Comparison of ENCODE assay signal across 16 cellular contexts in the genomic region with DNA sequence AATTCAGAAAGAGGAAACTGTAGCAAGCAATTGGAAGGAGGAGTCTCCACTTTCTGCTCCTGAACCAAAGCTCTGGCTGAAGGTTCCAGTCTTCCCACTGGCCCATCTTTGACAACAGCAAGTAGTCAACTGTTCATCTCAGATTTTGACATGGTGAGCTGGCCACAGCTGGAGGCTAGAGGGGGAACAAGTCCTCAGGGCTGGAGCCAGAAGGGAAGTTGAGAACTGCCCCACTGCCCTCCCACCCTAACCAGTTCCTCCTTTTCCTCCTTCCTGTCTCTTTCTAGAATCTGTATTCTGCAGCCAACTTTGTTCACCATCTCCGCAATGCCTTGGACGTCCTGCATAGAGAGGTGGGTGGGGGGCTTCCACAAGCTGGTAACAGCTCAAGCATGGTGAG.
DNase-seq lines count a peak whose midpoint lies in the region; ATAC-seq and TF ChIP-seq lines count a peak whose summit lies in the region.
"Had no signal": no experiment of that assay in that cellular context is flagged by ENCODE, and none has a peak within 500 bp of the region (broad histone marks: within the 10 kb centered on the region; RNA-seq: fewer than 3 reads in every experiment).

No MANE protein-coding gene starts in this region.

- H3K4me3 ChIP-seq in heart right ventricle (peak overlapping the region in 6 of 10 donors; percentile 2 to 45 (median 18)), psoas muscle (peak overlapping the region; percentile 6)

- H3K9me3 ChIP-seq in heart right ventricle: no peaks in the 10 kb centered on the region
- H3K9me3 ChIP-seq in psoas muscle: no peaks in the 10 kb centered on the region
- H3K9me3 ChIP-seq: ascending aorta had no signal

- intact Hi-C loops in heart right ventricle (cut with DNase I): no loop called here
- intact Hi-C loops in psoas muscle (cut with DNase I): no loop called here

- ATAC-seq in heart right ventricle (peak in 6 of 8 donors; percentile 22 to 59 (median 49)), psoas muscle (no peak), HG02610 (IDR thresholded peaks at IDR 0.05; ENCODE audit: unreplicated experiment) (no peak)
- ATAC-seq: activated CD8-positive, alpha-beta T cell treated with anti-CD3 and anti-CD28 coated beads for 36 hours; activated T-helper 17 cell treated with anti-CD3 and anti-CD28 coated beads, Interleukin-2, amount 50 U/mL, for 72 hours had no signal

- peak; percentile 36 for DNase-seq in GDM1 (lab: John Stamatoyannopoulos, UW)
- DNase-seq in OCI-M1 (lab: John Stamatoyannopoulos, UW): peak; percentile 20
- no peak for DNase-seq in heart right ventricle
- no peak for DNase-seq in psoas muscle
- no peak for DNase-seq in GM20000 (ENCODE audit: low spot score)
- no peak for DNase-seq in activated T-cell treated with anti-CD3 and anti-CD28 coated beads for 4 hours
- no peak for DNase-seq in DMS53 (lab: John Stamatoyannopoulos, UW)
- DNase-seq: activated CD8-positive, alpha-beta T cell treated with anti-CD3 and anti-CD28 coated beads for 36 hours; cortex of kidney; naive B cell; stimulated activated CD4-positive, alpha-beta T cell treated with anti-CD3 and anti-CD28 coated beads, Interleukin-2, amount 100 ng/mL, for 24 hours; stimulated activated CD8-positive, alpha-beta memory T cell treated with anti-CD3 and anti-CD28 coated beads, Interleukin-4, amount 100 ng/mL, for 48 hours; T-helper 9 cell had no signal

- H3K4me1 ChIP-seq in heart right ventricle (peaks cover 0 to 30% (median 9%) of the 10 kb centered on the region in 9 donors), psoas muscle (peaks cover 3% of the 10 kb centered on the region)

- WGBS in heart right ventricle, 2 donors: 83 to 84% methylated on average over 2 of the region's 2 CpGs
- 88 to 95% (median 95%) methylated on average over 2 of the region's 2 CpGs for WGBS in psoas muscle, 3 donors

- H3K36me3 ChIP-seq in heart right ventricle (no peaks in the 10 kb centered on the region), psoas muscle (ENCODE audit: insufficient read depth in 1 of 2, low read depth in 1 of 2) (no peaks in the 10 kb centered on the region)
- H3K36me3 ChIP-seq: ascending aorta had no signal

- H3K27me3 ChIP-seq in heart right ventricle: no peaks in the 10 kb centered on the region
- H3K27me3 ChIP-seq in psoas muscle (ENCODE audit: insufficient read depth in 3 of 3, low read length in 2 of 3): no peaks in the 10 kb centered on the region
- H3K27me3 ChIP-seq: ascending aorta had no signal

- TF ChIP-seq CTCF in heart right ventricle (IDR thresholded peaks at IDR 0.05) (no peak), psoas muscle (IDR thresholded peaks at IDR 0.05) (no peak), GM20000 (IDR thresholded peaks at IDR 0.05; ENCODE audit: extremely low read depth, missing control alignments) (no peak)

- peak overlapping the region in 5 of 10 donors; percentile 39 to 90 (median 50) for H3K27ac ChIP-seq in heart right ventricle
- H3K27ac ChIP-seq in psoas muscle: no peak overlapping the region

Comparison
In these comparisons a context has a peak if more than half of its experiments do, and no peak if none do; other contexts are left out.
1. DNase-seq: peak in GDM1 (single experiment) and OCI-M1 (single experiment); none in heart right ventricle (0 of 2), psoas muscle (0 of 2), GM20000 (single experiment), activated T-cell treated with anti-CD3 and anti-CD28 coated beads for 4 hours (single experiment) and DMS53 (single experiment).
2. ATAC-seq: peak in heart right ventricle (6 of 8); none in psoas muscle (0 of 4) and HG02610 (single experiment).